In the genomic region with DNA sequence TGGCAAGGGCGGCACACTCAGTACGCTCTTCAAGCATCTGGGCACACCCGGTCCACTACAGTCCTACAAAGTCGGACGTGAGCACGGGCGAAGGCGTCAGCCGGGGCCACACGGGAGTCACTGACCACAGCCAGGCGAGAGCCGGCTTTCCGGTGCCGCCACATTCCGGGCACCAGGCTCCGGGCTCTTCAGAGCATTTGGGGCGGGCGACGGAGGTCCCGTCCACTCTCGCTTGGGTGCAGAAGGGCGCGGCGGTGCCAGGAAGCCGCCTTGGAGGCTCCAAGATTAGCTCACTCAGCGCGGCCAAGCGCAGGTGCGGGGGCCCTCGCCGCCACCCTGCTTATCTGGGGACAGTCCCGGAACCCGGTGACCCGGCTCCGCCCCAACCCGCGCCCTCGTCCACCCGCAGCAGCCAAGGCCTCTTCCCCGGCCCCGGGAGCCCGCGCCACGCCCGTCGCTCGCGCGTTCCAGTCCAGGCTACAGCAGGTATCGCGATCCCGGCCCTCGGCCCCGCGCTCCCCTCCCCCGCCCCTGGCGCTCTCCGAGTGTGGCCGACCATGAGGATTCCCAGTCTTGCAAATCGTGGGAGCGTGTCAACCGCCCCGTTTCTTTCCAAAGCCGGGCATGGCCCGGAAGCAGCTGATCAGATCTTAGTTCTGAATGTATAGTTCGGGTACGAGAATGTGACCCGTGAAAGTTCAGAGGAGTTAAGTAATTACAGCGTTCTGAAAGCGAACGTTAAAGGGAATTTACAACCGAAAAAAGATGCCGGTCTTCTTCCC, we compare ENCODE assay signal across 1 cellular context.
TF ChIP-seq lines count a peak whose summit lies in the region.

TSS of gene ADPRH (plus strand) at position 127 of the 782 bp plus-strand sequence. CDS start 2,678 bp downstream, outside the sequence.

TF ChIP-seq in WTC11, 78 proteins besides CTCF, POLR2A, EP300 and RAD21 (continued from another document):
- no peak for TF ChIP-seq FOXJ3 (CRISPR knock-in tag; IDR thresholded peaks at IDR 0.05; ENCODE audit: borderline replicate concordance)
- TF ChIP-seq, protein P1, sequence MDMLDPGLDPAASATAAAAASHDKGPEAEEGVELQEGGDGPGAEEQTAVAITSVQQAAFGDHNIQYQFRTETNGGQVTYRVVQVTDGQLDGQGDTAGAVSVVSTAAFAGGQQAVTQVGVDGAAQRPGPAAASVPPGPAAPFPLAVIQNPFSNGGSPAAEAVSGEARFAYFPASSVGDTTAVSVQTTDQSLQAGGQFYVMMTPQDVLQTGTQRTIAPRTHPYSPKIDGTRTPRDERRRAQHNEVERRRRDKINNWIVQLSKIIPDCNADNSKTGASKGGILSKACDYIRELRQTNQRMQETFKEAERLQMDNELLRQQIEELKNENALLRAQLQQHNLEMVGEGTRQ (CRISPR knock-in tag; IDR thresholded peaks at IDR 0.05), result no peak
- TF ChIP-seq MAX (CRISPR knock-in tag; IDR thresholded peaks at IDR 0.05), result peak; percentile 71
- peak; percentile 25; the same call in 1 of the 2 replicates for TF ChIP-seq CREB1 (CRISPR knock-in tag; IDR thresholded peaks at IDR 0.05)
- TF ChIP-seq ZNF416 (CRISPR knock-in tag; IDR thresholded peaks at IDR 0.05), result no peak
- TF ChIP-seq NR3C1 (CRISPR knock-in tag; conservative IDR thresholded peaks at IDR 0.05; ENCODE audit: low read depth), result peak; percentile 70; the same call in 1 of the 2 replicates
- TF ChIP-seq SMAD3 (CRISPR knock-in tag; IDR thresholded peaks at IDR 0.05; ENCODE audit: borderline replicate concordance), result no peak
- TF ChIP-seq OVOL2 (CRISPR knock-in tag; IDR thresholded peaks at IDR 0.05; ENCODE audit: borderline replicate concordance), result no peak
- TF ChIP-seq PRRX2 (CRISPR knock-in tag; IDR thresholded peaks at IDR 0.05), result no peak
- TF ChIP-seq CREM (CRISPR knock-in tag; IDR thresholded peaks at IDR 0.05), result peak; percentile 79
- no peak; the same call in 1 of the 2 replicates for TF ChIP-seq KAT7 (CRISPR knock-in tag; IDR thresholded peaks at IDR 0.05; ENCODE audit: borderline replicate concordance)
- no peak for TF ChIP-seq E2F1 (CRISPR knock-in tag; IDR thresholded peaks at IDR 0.05)
- TF ChIP-seq ZNF121 (CRISPR knock-in tag; IDR thresholded peaks at IDR 0.05), result no peak
- no peak for TF ChIP-seq ZNF263 (CRISPR knock-in tag; IDR thresholded peaks at IDR 0.05; ENCODE audit: low read depth)
- TF ChIP-seq MYBL2 (CRISPR knock-in tag; IDR thresholded peaks at IDR 0.05), result no peak
- TF ChIP-seq ZNF532 (CRISPR knock-in tag; IDR thresholded peaks at IDR 0.05; ENCODE audit: borderline replicate concordance), result no peak
- TF ChIP-seq, protein P2, sequence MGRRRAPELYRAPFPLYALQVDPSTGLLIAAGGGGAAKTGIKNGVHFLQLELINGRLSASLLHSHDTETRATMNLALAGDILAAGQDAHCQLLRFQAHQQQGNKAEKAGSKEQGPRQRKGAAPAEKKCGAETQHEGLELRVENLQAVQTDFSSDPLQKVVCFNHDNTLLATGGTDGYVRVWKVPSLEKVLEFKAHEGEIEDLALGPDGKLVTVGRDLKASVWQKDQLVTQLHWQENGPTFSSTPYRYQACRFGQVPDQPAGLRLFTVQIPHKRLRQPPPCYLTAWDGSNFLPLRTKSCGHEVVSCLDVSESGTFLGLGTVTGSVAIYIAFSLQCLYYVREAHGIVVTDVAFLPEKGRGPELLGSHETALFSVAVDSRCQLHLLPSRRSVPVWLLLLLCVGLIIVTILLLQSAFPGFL (CRISPR knock-in tag; IDR thresholded peaks at IDR 0.05; ENCODE audit: borderline replicate concordance), result no peak
- TF ChIP-seq, protein P3, sequence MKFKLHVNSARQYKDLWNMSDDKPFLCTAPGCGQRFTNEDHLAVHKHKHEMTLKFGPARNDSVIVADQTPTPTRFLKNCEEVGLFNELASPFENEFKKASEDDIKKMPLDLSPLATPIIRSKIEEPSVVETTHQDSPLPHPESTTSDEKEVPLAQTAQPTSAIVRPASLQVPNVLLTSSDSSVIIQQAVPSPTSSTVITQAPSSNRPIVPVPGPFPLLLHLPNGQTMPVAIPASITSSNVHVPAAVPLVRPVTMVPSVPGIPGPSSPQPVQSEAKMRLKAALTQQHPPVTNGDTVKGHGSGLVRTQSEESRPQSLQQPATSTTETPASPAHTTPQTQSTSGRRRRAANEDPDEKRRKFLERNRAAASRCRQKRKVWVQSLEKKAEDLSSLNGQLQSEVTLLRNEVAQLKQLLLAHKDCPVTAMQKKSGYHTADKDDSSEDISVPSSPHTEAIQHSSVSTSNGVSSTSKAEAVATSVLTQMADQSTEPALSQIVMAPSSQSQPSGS (CRISPR knock-in tag; IDR thresholded peaks at IDR 0.05; ENCODE audit: borderline replicate concordance, low read depth), result no peak
- TF ChIP-seq EMX1 (CRISPR knock-in tag; IDR thresholded peaks at IDR 0.05), result no peak
- 0 out of 2 replicates have a peak, but pooled peaks have one; percentile 26 for TF ChIP-seq JUN (CRISPR knock-in tag; IDR thresholded peaks at IDR 0.05)
